In the genomic region with DNA sequence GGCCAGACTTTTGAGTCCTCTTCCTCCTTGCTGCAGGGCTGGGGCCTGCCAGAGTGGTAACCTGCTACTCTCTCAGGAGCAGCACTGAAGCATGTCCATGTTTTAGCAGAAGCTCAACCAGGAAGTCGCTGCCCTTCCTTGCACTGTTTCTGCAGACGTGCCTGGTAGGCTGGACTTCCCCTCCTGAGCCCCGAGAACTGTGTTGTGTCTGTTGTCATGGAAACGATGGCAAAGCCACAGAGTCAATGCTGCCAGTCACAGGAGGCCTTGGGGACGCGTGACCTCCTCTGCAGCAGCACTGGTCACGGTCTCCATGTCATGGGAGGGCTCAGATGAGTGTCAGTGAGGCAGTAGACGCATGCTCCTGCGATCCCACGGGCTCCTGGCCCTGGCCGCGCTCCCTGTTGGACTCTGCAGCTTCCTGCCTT, we compare ENCODE assay signal across 1 cellular context.
TF ChIP-seq lines count a peak whose summit lies in the region.

No MANE protein-coding gene starts in this region.

TF ChIP-seq in IMR-90, 13 proteins besides CTCF, POLR2A, EP300 and RAD21:
- TF ChIP-seq, protein P1, sequence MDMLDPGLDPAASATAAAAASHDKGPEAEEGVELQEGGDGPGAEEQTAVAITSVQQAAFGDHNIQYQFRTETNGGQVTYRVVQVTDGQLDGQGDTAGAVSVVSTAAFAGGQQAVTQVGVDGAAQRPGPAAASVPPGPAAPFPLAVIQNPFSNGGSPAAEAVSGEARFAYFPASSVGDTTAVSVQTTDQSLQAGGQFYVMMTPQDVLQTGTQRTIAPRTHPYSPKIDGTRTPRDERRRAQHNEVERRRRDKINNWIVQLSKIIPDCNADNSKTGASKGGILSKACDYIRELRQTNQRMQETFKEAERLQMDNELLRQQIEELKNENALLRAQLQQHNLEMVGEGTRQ (IDR thresholded peaks at IDR 0.05; ENCODE audit: low read depth, low read length) = 0 out of 2 replicates have a peak, but pooled peaks have one; percentile 11
- TF ChIP-seq CEBPB (IDR thresholded peaks at IDR 0.05; ENCODE audit: low read depth, low read length) = no peak
- TF ChIP-seq MAZ (IDR thresholded peaks at IDR 0.05; ENCODE audit: borderline replicate concordance, low read depth, low read length) = no peak
- TF ChIP-seq, protein P2, sequence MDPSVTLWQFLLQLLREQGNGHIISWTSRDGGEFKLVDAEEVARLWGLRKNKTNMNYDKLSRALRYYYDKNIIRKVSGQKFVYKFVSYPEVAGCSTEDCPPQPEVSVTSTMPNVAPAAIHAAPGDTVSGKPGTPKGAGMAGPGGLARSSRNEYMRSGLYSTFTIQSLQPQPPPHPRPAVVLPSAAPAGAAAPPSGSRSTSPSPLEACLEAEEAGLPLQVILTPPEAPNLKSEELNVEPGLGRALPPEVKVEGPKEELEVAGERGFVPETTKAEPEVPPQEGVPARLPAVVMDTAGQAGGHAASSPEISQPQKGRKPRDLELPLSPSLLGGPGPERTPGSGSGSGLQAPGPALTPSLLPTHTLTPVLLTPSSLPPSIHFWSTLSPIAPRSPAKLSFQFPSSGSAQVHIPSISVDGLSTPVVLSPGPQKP (IDR thresholded peaks at IDR 0.05; ENCODE audit: borderline replicate concordance, low read depth, low read length) = no peak
TF ChIP-seq in IMR-90: peak in this region for 1.
